ENCODE assay signal across 9 cellular contexts in the genomic region with DNA sequence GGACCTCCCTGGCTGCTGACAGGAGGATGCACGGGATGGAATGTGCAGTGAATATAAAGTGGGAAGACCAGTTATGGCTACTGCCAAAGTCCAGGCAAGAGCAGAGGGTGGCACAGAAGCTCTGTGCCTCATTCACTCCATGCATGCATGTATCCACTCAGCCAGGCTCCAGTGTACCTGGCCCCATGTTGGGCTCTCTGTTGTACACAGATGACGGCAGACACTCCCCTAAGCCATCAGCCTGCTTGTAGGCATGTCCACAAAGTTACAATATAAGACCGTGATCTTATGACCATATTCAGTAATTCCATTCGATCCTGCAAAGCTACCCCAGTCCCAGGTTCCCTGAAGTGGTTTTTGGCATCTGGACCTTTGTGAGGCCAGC.
"Had no signal": no experiment of that assay in that cellular context is flagged by ENCODE, and none has a peak within 500 bp of the region (broad histone marks: within the 10 kb centered on the region; RNA-seq: fewer than 3 reads in every experiment).

No MANE protein-coding gene starts in this region.

- H3K27ac ChIP-seq: body of pancreas, right atrium auricular region had no signal

- DNase-seq: activated naive CD4-positive, alpha-beta T cell treated with anti-CD3 and anti-CD28 coated beads, Interleukin-2, amount 10 ng/mL, durations not matched to agents 7 days and 5 days; amniotic stem cell; body of pancreas; effector memory CD4-positive, alpha-beta T cell; foreskin melanocyte; midbrain; stimulated activated naive CD8-positive, alpha-beta T cell treated with anti-CD3 and anti-CD28 coated beads, Interleukin-15, amount 100 ng/mL, for 72 hours had no signal

- H3K27ac Mint-ChIP-seq: activated naive CD4-positive, alpha-beta T cell treated with anti-CD3 and anti-CD28 coated beads, Interleukin-2, amount 10 ng/mL, durations not matched to agents 7 days and 5 days had no signal

- ATAC-seq: body of pancreas; stimulated activated naive CD8-positive, alpha-beta T cell treated with anti-CD3 and anti-CD28 coated beads, Interleukin-15, amount 100 ng/mL, for 72 hours had no signal

- H3K4me3 Mint-ChIP-seq: activated naive CD4-positive, alpha-beta T cell treated with anti-CD3 and anti-CD28 coated beads, Interleukin-2, amount 10 ng/mL, durations not matched to agents 7 days and 5 days; stimulated activated naive CD8-positive, alpha-beta T cell treated with anti-CD3 and anti-CD28 coated beads, Interleukin-15, amount 100 ng/mL, for 72 hours had no signal

- H3K27me3 Mint-ChIP-seq: central memory CD8-positive, alpha-beta T cell; stimulated activated naive CD8-positive, alpha-beta T cell treated with anti-CD3 and anti-CD28 coated beads, Interleukin-15, amount 100 ng/mL, for 72 hours had no signal

- H3K9me3 Mint-ChIP-seq: activated naive CD4-positive, alpha-beta T cell treated with anti-CD3 and anti-CD28 coated beads, Interleukin-2, amount 10 ng/mL, durations not matched to agents 7 days and 5 days; central memory CD8-positive, alpha-beta T cell; stimulated activated naive CD8-positive, alpha-beta T cell treated with anti-CD3 and anti-CD28 coated beads, Interleukin-15, amount 100 ng/mL, for 72 hours had no signal
